ENCODE assay signal across 10 cellular contexts in genomic region chr11:47111318-47111804, GRCh38.
DNase-seq lines count a peak whose midpoint lies in the region; ATAC-seq lines count a peak whose summit lies in the region.
"Had no signal": no experiment of that assay in that cellular context is flagged by ENCODE, and none has a peak within 500 bp of the region (broad histone marks: within the 10 kb centered on the region; RNA-seq: fewer than 3 reads in every experiment).

No MANE protein-coding gene starts in this region.

- no peaks in the 10 kb centered on the region for H3K36me3 Mint-ChIP-seq in activated CD8-positive, alpha-beta memory T cell treated with anti-CD3 and anti-CD28 coated beads, Interleukin-2, amount 10 ng/mL, durations not matched to agents 7 days and 5 days

- no peak overlapping the region for H3K4me3 Mint-ChIP-seq in activated CD8-positive, alpha-beta memory T cell treated with anti-CD3 and anti-CD28 coated beads, Interleukin-2, amount 10 ng/mL, durations not matched to agents 7 days and 5 days

- H3K4me1 Mint-ChIP-seq in activated CD8-positive, alpha-beta memory T cell treated with anti-CD3 and anti-CD28 coated beads, Interleukin-2, amount 10 ng/mL, durations not matched to agents 7 days and 5 days, result no peaks in the 10 kb centered on the region

- CTCF ChIA-PET in activated CD8-positive, alpha-beta memory T cell treated with anti-CD3 and anti-CD28 coated beads, Interleukin-2, amount 10 ng/mL, durations not matched to agents 7 days and 5 days (lab: Charles Lee), result no interaction called here

- DNase-seq in COLO668 (lab: John Stamatoyannopoulos, UW; ENCODE audit: unreplicated experiment) (peak; percentile 91), NCI-H510A (lab: John Stamatoyannopoulos, UW) (peak; percentile 56), AG08396 (ENCODE audit: low spot score) (no peak), iPS-NIHi7 (ENCODE audit: extremely low spot score) (no peak), activated gamma-delta T cell (lab: John Stamatoyannopoulos, UW) (no peak)
- no peak for DNase-seq in activated CD8-positive, alpha-beta memory T cell treated with anti-CD3 and anti-CD28 coated beads, Interleukin-2, amount 10 ng/mL, durations not matched to agents 7 days and 5 days
- DNase-seq: ACHN, amygdala had no signal

- no peaks in the 10 kb centered on the region for H3K9me3 Mint-ChIP-seq in activated CD8-positive, alpha-beta memory T cell treated with anti-CD3 and anti-CD28 coated beads, Interleukin-2, amount 10 ng/mL, durations not matched to agents 7 days and 5 days (ENCODE audit: low read depth)

- ATAC-seq in GM19452 (IDR thresholded peaks at IDR 0.05; ENCODE audit: unreplicated experiment) (peak; percentile 88), HG03103 (IDR thresholded peaks at IDR 0.05; ENCODE audit: low read depth, unreplicated experiment) (peak; percentile 78)
- no peak for ATAC-seq in activated CD8-positive, alpha-beta memory T cell treated with anti-CD3 and anti-CD28 coated beads, Interleukin-2, amount 10 ng/mL, durations not matched to agents 7 days and 5 days

- H3K27me3 Mint-ChIP-seq in activated CD8-positive, alpha-beta memory T cell treated with anti-CD3 and anti-CD28 coated beads, Interleukin-2, amount 10 ng/mL, durations not matched to agents 7 days and 5 days, result peaks cover 7% of the 10 kb centered on the region

- no peak overlapping the region for H3K27ac Mint-ChIP-seq in activated CD8-positive, alpha-beta memory T cell treated with anti-CD3 and anti-CD28 coated beads, Interleukin-2, amount 10 ng/mL, durations not matched to agents 7 days and 5 days

Comparison
In these comparisons a context has a peak if more than half of its experiments do, and no peak if none do; other contexts are left out.
1. DNase-seq: peak in COLO668 (single experiment) and NCI-H510A (single experiment); none in AG08396 (single experiment), activated CD8-positive, alpha-beta memory T cell treated with anti-CD3 and anti-CD28 coated beads, Interleukin-2, amount 10 ng/mL, durations not matched to agents 7 days and 5 days (single experiment), iPS-NIHi7 (single experiment) and activated gamma-delta T cell (single experiment).